In genomic region chr6:46014511-46015118, GRCh38 we compare ENCODE assay signal across 9 cellular contexts. TPM values are rescaled to one million over a fixed set of nuclear protein-coding genes. Genes with fewer than 3 reads are reported as not detected.
DNase-seq lines count a peak whose midpoint lies in the region; ATAC-seq, FAIRE-seq and TF ChIP-seq lines count a peak whose summit lies in the region.
"Had no signal": no experiment of that assay in that cellular context is flagged by ENCODE, and none has a peak within 500 bp of the region (broad histone marks: within the 10 kb centered on the region; RNA-seq: fewer than 3 reads in every experiment).

No MANE protein-coding gene starts in this region.

- peaks cover 40% of the 10 kb centered on the region for H3K4me1 ChIP-seq in KMS-11 (ENCODE audit: low read depth, poor library complexity, severe bottlenecking)
- H3K4me1 ChIP-seq in iPS-15b (ENCODE audit: control insufficient read depth, insufficient read depth, low read length): peaks cover 13% of the 10 kb centered on the region
- H3K4me1 ChIP-seq in small intestine (ENCODE audit: control insufficient read depth in 2 of 2, insufficient read depth in 1 of 2, low read depth in 1 of 2, low read length in 1 of 2): peaks cover 11 to 21% of the 10 kb centered on the region in 2 donors

- H3K4me3 ChIP-seq in KMS-11 (IDR thresholded peaks at IDR 0.05; ENCODE audit: insufficient read depth, low read depth, low read length): no peak overlapping the region
- H3K4me3 ChIP-seq in iPS-15b (ENCODE audit: low read depth, low read length): peak overlapping the region; percentile 62
- peak overlapping the region; percentile 61 to 63 for H3K4me3 ChIP-seq in small intestine (ENCODE audit: low read depth in 1 of 2, low read length in 2 of 2)

- no peaks in the 10 kb centered on the region for H3K9me3 Mint-ChIP-seq in activated T-cell treated with anti-CD3 and anti-CD28 coated beads, Interleukin-2, amount 50 U/mL, for 4 hours

- H3K9ac ChIP-seq in KMS-11 (no peak overlapping the region), iPS-15b (ENCODE audit: low read depth, low read length) (no peak overlapping the region)

- peak; percentile 5 for DNase-seq in activated T-cell treated with anti-CD3 and anti-CD28 coated beads, Interleukin-2, amount 50 U/mL, for 4 hours
- peak; percentile 43 for DNase-seq in small intestine
- no peak for DNase-seq in A172 (ENCODE audit: low spot score)
- no peak for DNase-seq in NOMO-1 (lab: John Stamatoyannopoulos, UW; ENCODE audit: unreplicated experiment in 2 of 2)
- DNase-seq in urothelium cell line (ENCODE audit: low spot score): no peak

- peak overlapping the region; percentile 99 for H2AFZ ChIP-seq in KMS-11 (ENCODE audit: low read depth)

- H3K4me3 Mint-ChIP-seq in activated T-cell treated with anti-CD3 and anti-CD28 coated beads, Interleukin-2, amount 50 U/mL, for 4 hours: peak overlapping the region; percentile 80

- no peak for TF ChIP-seq CTCF in KMS-11 (conservative IDR thresholded peaks at IDR 0.05; ENCODE audit: low read depth, low read length)

- no peaks in the 10 kb centered on the region for H3K79me2 ChIP-seq in KMS-11 (ENCODE audit: insufficient read depth, low read depth)

- H4K20me1 ChIP-seq in KMS-11 (ENCODE audit: insufficient read depth): no peaks in the 10 kb centered on the region

- no peaks in the 10 kb centered on the region for H3K9me3 ChIP-seq in iPS-15b (ENCODE audit: control insufficient read depth, insufficient read depth, low read length)
- H3K9me3 ChIP-seq in small intestine (ENCODE audit: control insufficient read depth, low read depth): no peaks in the 10 kb centered on the region

- ATAC-seq in activated T-cell treated with anti-CD3 and anti-CD28 coated beads, Interleukin-2, amount 50 U/mL, for 4 hours: peak in 1 of 2 donors; percentile 9
- ATAC-seq in HG03039 (IDR thresholded peaks at IDR 0.05; ENCODE audit: unreplicated experiment): no peak

- peaks cover 7% of the 10 kb centered on the region for H3K27me3 Mint-ChIP-seq in activated T-cell treated with anti-CD3 and anti-CD28 coated beads, Interleukin-2, amount 50 U/mL, for 4 hours (ENCODE audit: low read depth)

- H3K36me3 Mint-ChIP-seq in activated T-cell treated with anti-CD3 and anti-CD28 coated beads, Interleukin-2, amount 50 U/mL, for 4 hours (ENCODE audit: insufficient read depth): no peaks in the 10 kb centered on the region

- 3 to 12% (median 11%) methylated on average over 21 of the region's 21 CpGs for WGBS in small intestine, 3 donors

- peak overlapping the region; percentile 92 for H3K4me2 ChIP-seq in KMS-11

- H3K4me1 Mint-ChIP-seq in activated T-cell treated with anti-CD3 and anti-CD28 coated beads, Interleukin-2, amount 50 U/mL, for 4 hours (ENCODE audit: low read depth): peaks cover 60% of the 10 kb centered on the region

- H3K27me3 ChIP-seq in KMS-11 (ENCODE audit: insufficient read depth, low read depth) (0 out of 2 replicates have a peak, but pooled peaks cover 9% of the 10 kb centered on the region), iPS-15b (ENCODE audit: control insufficient read depth, insufficient read depth, low read length) (peaks cover 31% of the 10 kb centered on the region), small intestine (ENCODE audit: control insufficient read depth in 2 of 2, insufficient read depth in 2 of 2, low read length in 2 of 2) (peaks cover 0 to 1% of the 10 kb centered on the region in 2 donors)

- no peak for FAIRE-seq in small intestine (lab: Jason Lieb, UNC)
- FAIRE-seq in urothelium cell line (lab: Jason Lieb, UNC): no peak

- H3K27ac ChIP-seq in KMS-11 (no peak overlapping the region), small intestine (ENCODE audit: low read depth in 1 of 2, low read length in 1 of 2) (peak overlapping the region; percentile 69 to 92)

- H3K36me3 ChIP-seq in KMS-11 (ENCODE audit: insufficient read depth): no peaks in the 10 kb centered on the region
- no peaks in the 10 kb centered on the region for H3K36me3 ChIP-seq in iPS-15b (ENCODE audit: control insufficient read depth, insufficient read depth, low read length)
- H3K36me3 ChIP-seq in small intestine (ENCODE audit: control insufficient read depth in 2 of 2, insufficient read depth in 2 of 2, low read length in 2 of 2): no peaks in the 10 kb centered on the region

RNA-seq across cellular contexts. Expression of gene CLIC5, which starts 1.0 kb away (rescaled TPM):
- 1 to 10 TPM; 1.5 to 2.9 (median 1.6) TPM for total RNA-seq in activated T-cell treated with anti-CD3 and anti-CD28 coated beads, Interleukin-2, amount 50 U/mL, for 4 hours
- 10 to 100 TPM in 2 of 3 donors, 1 to 10 TPM in 1; 9.3 to 24.0 (median 19.5) TPM for polyA plus RNA-seq in small intestine
- total RNA-seq in A172 (2014; rRNA removed; shearing (Covaris generic)): not detected in 2 replicates
- total RNA-seq: fibroblast of villous mesenchyme had no signal

Comparison
In these comparisons a context has a peak if more than half of its experiments do, and no peak if none do; other contexts are left out.
1. DNase-seq: peak in activated T-cell treated with anti-CD3 and anti-CD28 coated beads, Interleukin-2, amount 50 U/mL, for 4 hours (single experiment) and small intestine (single experiment); none in A172 (single experiment), NOMO-1 (0 of 2) and urothelium cell line (single experiment).